In genomic region chr17:37643118-37643766, GRCh38 we compare ENCODE assay signal across 8 cellular contexts. TPM values are rescaled to one million over a fixed set of nuclear protein-coding genes. Genes with fewer than 3 reads are reported as not detected.
DNase-seq lines count a peak whose midpoint lies in the region; ATAC-seq lines count a peak whose summit lies in the region.

A gene with protein sequence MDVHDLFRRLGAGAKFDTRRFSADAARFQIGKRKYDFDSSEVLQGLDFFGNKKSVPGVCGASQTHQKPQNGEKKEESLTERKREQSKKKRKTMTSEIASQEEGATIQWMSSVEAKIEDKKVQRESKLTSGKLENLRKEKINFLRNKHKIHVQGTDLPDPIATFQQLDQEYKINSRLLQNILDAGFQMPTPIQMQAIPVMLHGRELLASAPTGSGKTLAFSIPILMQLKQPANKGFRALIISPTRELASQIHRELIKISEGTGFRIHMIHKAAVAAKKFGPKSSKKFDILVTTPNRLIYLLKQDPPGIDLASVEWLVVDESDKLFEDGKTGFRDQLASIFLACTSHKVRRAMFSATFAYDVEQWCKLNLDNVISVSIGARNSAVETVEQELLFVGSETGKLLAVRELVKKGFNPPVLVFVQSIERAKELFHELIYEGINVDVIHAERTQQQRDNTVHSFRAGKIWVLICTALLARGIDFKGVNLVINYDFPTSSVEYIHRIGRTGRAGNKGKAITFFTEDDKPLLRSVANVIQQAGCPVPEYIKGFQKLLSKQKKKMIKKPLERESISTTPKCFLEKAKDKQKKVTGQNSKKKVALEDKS (minus strand): TSS chr17:37643446. CDS start chr17:37643420, 26 bp downstream.

- peak; percentile 82 to 94 (median 84) for DNase-seq in CD8-positive, alpha-beta memory T cell
- DNase-seq in Jurkat, Clone E6-1 (ENCODE audit: low read depth, low spot score) = peak; percentile 82
- DNase-seq in OCI-M2 (lab: John Stamatoyannopoulos, UW; ENCODE audit: unreplicated experiment) = peak; percentile 35
- DNase-seq in activated T-cell treated with anti-CD3 and anti-CD28 coated beads for 24 hours (ENCODE audit: low read depth) = peak; percentile 85
- peak; percentile 58 for DNase-seq in epithelial cell of prostate (ENCODE audit: low read depth, low spot score)
- DNase-seq in stimulated activated CD8-positive, alpha-beta memory T cell treated with anti-CD3 and anti-CD28 coated beads, Interleukin-2, amount 100 ng/mL, for 1 hour (ENCODE audit: low read depth in 2 of 2) = peak; percentile 71 to 77

- H3K36me3 Mint-ChIP-seq in CD8-positive, alpha-beta memory T cell = peaks cover 8 to 35% (median 9%) of the 10 kb centered on the region in 3 donors

- H3K4me1 ChIP-seq in CD8-positive, alpha-beta memory T cell (ENCODE audit: insufficient read depth, low read length) = peaks cover 13% of the 10 kb centered on the region
- H3K4me1 ChIP-seq in mononuclear cell (ENCODE audit: insufficient read depth, low read length) = peaks cover 19% of the 10 kb centered on the region

- no peaks in the 10 kb centered on the region for H3K9me3 ChIP-seq in CD8-positive, alpha-beta memory T cell (ENCODE audit: low read length)
- H3K9me3 ChIP-seq in mononuclear cell (ENCODE audit: low read depth, low read length) = no peaks in the 10 kb centered on the region

- H3K9me3 Mint-ChIP-seq in CD8-positive, alpha-beta memory T cell = no peaks in the 10 kb centered on the region

- H3K4me3 ChIP-seq in CD8-positive, alpha-beta memory T cell (ENCODE audit: low read length) = peak within 1 kb of the TSS; percentile 64
- H3K4me3 ChIP-seq in Jurkat, Clone E6-1 (ENCODE audit: low read length) = peak within 1 kb of the TSS; percentile 96
- peak within 1 kb of the TSS; percentile 96 for H3K4me3 ChIP-seq in mononuclear cell (ENCODE audit: low read length)

- peaks cover 3% of the 10 kb centered on the region for H3K27me3 ChIP-seq in CD8-positive, alpha-beta memory T cell (ENCODE audit: insufficient read depth, low read length, poor library complexity, severe bottlenecking)
- H3K27me3 ChIP-seq in mononuclear cell (ENCODE audit: insufficient read depth, low read length) = peaks cover 35% of the 10 kb centered on the region

- H3K4me1 Mint-ChIP-seq in CD8-positive, alpha-beta memory T cell = peaks cover 32 to 55% (median 51%) of the 10 kb centered on the region in 3 donors

- ATAC-seq in GM21390 (IDR thresholded peaks at IDR 0.05; ENCODE audit: unreplicated experiment) = peak; percentile 79

- CTCF ChIA-PET in CD8-positive, alpha-beta memory T cell (lab: Charles Lee) = interaction anchor here (0.5 to 1.5 kb wide), 2 partner anchors 34 to 49 kb away, joined by 3 to 4 read pairs; partner anchors contain the start of gene SYNRG

- peak within 1 kb of the TSS; percentile 88 to 97 (median 94) for H3K27ac Mint-ChIP-seq in CD8-positive, alpha-beta memory T cell

- peak within 1 kb of the TSS; percentile 75 for H3K27ac ChIP-seq in CD8-positive, alpha-beta memory T cell (ENCODE audit: low read depth, low read length)
- H3K27ac ChIP-seq in epithelial cell of prostate = peak within 1 kb of the TSS; percentile 70

- peaks cover 9 to 35% of the 10 kb centered on the region in 2 donors for H3K27me3 Mint-ChIP-seq in CD8-positive, alpha-beta memory T cell

- POLR2A ChIA-PET in CD8-positive, alpha-beta memory T cell (lab: Charles Lee) = no interaction called here

- no peaks in the 10 kb centered on the region for H3K36me3 ChIP-seq in CD8-positive, alpha-beta memory T cell (ENCODE audit: insufficient read depth, low read length)

- H3K4me3 Mint-ChIP-seq in CD8-positive, alpha-beta memory T cell = peak within 1 kb of the TSS; percentile 93 to 98 (median 95)

RNA-seq across cellular contexts. Expression of the gene that starts here (rescaled TPM):
- total RNA-seq in CD8-positive, alpha-beta memory T cell = 10 to 100 TPM; 36.0 to 41.0 TPM
- polyA plus RNA-seq in CD8-positive, alpha-beta memory T cell = 14.7 TPM
- polyA plus RNA-seq in Jurkat, Clone E6-1 (2012; ENCODE audit: insufficient read depth, insufficient read length) = 32.9 TPM
- total RNA-seq in mononuclear cell = 30.0 TPM

Comparison
In these comparisons a context has a peak if more than half of its experiments do, and no peak if none do; other contexts are left out.
1. Peak in every context shown above with its lines: DNase-seq, ATAC-seq, H3K4me3 ChIP-seq and H3K27ac ChIP-seq.
2. DNase-seq: peak in every context shown above with its lines; median percentile 85 in activated T-cell treated with anti-CD3 and anti-CD28 coated beads for 24 hours; 84 in CD8-positive, alpha-beta memory T cell; 82 in Jurkat, Clone E6-1; 74 in stimulated activated CD8-positive, alpha-beta memory T cell treated with anti-CD3 and anti-CD28 coated beads, Interleukin-2, amount 100 ng/mL, for 1 hour; 58 in epithelial cell of prostate; 35 in OCI-M2.